In the genomic region with DNA sequence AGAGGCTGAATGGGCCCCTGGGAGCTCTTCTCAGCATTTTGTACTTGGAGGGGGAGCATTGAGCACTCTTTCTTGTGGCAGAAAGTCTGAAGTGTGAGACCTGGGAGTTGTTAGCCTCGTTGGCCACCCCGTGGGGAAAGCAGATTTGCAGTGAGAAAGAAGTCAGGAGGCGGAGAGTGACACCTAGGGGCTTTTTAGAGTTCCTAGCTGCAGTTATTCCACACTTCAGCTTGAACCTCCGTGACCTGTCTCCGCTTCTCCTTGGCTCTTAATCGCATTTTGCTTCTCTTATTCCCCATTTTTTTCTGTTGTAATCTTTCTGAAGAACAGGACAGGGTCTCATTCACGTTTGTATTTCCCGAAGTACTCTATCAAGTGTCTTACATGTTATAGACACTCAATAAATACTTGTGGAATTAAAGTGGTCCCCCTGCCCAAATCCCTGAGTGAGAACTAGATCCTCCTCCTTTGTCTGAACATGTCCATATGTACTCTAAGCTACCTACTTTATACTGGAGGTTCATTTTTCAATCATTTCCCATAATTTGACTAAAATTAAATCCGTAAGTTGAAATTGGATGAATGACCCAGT, we compare ENCODE assay signal across 8 cellular contexts. TPM values are rescaled to one million over a fixed set of nuclear protein-coding genes. Genes with fewer than 3 reads are reported as not detected.
A peak's percentile ranks its signal among the peaks of the same experiment; 100 is the strongest.
DNase-seq lines count a peak whose midpoint lies in the region; ATAC-seq and TF ChIP-seq lines count a peak whose summit lies in the region.

No MANE protein-coding gene starts in this region.

- H4K20me1 ChIP-seq in DND-41 (ENCODE audit: insufficient read depth, low read length), result no peaks in the 10 kb centered on the region

- H3K9me3 Mint-ChIP-seq in naive B cell, result no peaks in the 10 kb centered on the region

- ATAC-seq in DND-41 (ENCODE audit: insufficient read depth, low read depth) (peak; percentile 90), GM21423 (IDR thresholded peaks at IDR 0.05; ENCODE audit: unreplicated experiment) (peak; percentile 96), naive B cell (ENCODE audit: low read depth in 2 of 2) (peak; percentile 93 to 97)

- peaks cover 6 to 13% (median 6%) of the 10 kb centered on the region in 3 donors for H3K4me1 Mint-ChIP-seq in naive B cell

- no peaks in the 10 kb centered on the region for H3K27me3 ChIP-seq in DND-41 (ENCODE audit: insufficient read depth, low read length, poor library complexity)
- peaks cover 5% of the 10 kb centered on the region for H3K27me3 ChIP-seq in HL-60 (ENCODE audit: insufficient read depth, poor library complexity, severe bottlenecking)
- H3K27me3 ChIP-seq in testis, result no peaks in the 10 kb centered on the region

- intact Hi-C loops in testis (cut with DNase I; ENCODE audit: low total_unique reads), result loop anchor here (10.0 kb wide), 1 partner anchor 144 kb away; no protein-coding TSS in a partner anchor

- no peak for TF ChIP-seq POLR2A in testis (IDR thresholded peaks at IDR 0.05)

- no peak overlapping the region for H3K4me2 ChIP-seq in DND-41 (ENCODE audit: insufficient read depth, low read length)

- H3K4me3 Mint-ChIP-seq in naive B cell, result no peak overlapping the region

- H3K9ac ChIP-seq in DND-41 (ENCODE audit: low read depth, low read length), result no peak overlapping the region

- H3K36me3 Mint-ChIP-seq in naive B cell, result no peaks in the 10 kb centered on the region

- peaks cover 0 to 14% (median 12%) of the 10 kb centered on the region in 3 donors for H3K27me3 Mint-ChIP-seq in naive B cell

- no peaks in the 10 kb centered on the region for H3K36me3 ChIP-seq in DND-41 (ENCODE audit: insufficient read depth, low read length)
- no peaks in the 10 kb centered on the region for H3K36me3 ChIP-seq in testis (ENCODE audit: low read depth, missing control alignments)

- no peak overlapping the region for H2AFZ ChIP-seq in DND-41 (ENCODE audit: low read depth, low read length)

- 15 to 18% methylated on average over 9 of the region's 9 CpGs for WGBS in testis, 2 donors

- H3K27ac Mint-ChIP-seq in naive B cell, result peak overlapping the region in 3 of 6 donors; percentile 43 to 70 (median 54)

- H3K27ac ChIP-seq in DND-41 (ENCODE audit: low read length) (no peak overlapping the region), HL-60 (replicated peaks) (no peak overlapping the region), testis (no peak overlapping the region)

- peak; percentile 49 for DNase-seq in DND-41
- DNase-seq in HL-60 (ENCODE audit: low read depth in 1 of 2, low spot score in 1 of 2), result peak; percentile 22 to 77
- DNase-seq in NOMO-1 treated with dmso at 0.1 percent for 144 hours (lab: John Stamatoyannopoulos, UW; ENCODE audit: unreplicated experiment), result peak; percentile 33
- peak; percentile 45 for DNase-seq in activated T-cell treated with anti-CD3 and anti-CD28 coated beads for 1 hour (ENCODE audit: low read depth)
- peak; percentile 56 for DNase-seq in epithelial cell of proximal tubule (ENCODE audit: low read depth)
- peak; percentile 62 for DNase-seq in naive B cell
- DNase-seq in testis, result peak; percentile 83

- no peaks in the 10 kb centered on the region for H3K9me3 ChIP-seq in DND-41 (ENCODE audit: insufficient read depth, low read length, severe bottlenecking)
- no peaks in the 10 kb centered on the region for H3K9me3 ChIP-seq in testis

- H3K4me1 ChIP-seq in DND-41 (ENCODE audit: insufficient read depth, low read length) (0 out of 2 replicates have a peak, but pooled peaks cover 3% of the 10 kb centered on the region), testis (peaks cover 8% of the 10 kb centered on the region)

- no peaks in the 10 kb centered on the region for H3K79me2 ChIP-seq in DND-41 (ENCODE audit: insufficient read depth, low read length)

- H3K4me3 ChIP-seq in DND-41 (ENCODE audit: low read depth in 1 of 2, low read length in 2 of 2), result no peak overlapping the region
- no peak overlapping the region for H3K4me3 ChIP-seq in HL-60 (replicated peaks; ENCODE audit: insufficient read depth, low read length)
- no peak overlapping the region for H3K4me3 ChIP-seq in epithelial cell of proximal tubule (ENCODE audit: low read depth, low read length)
- H3K4me3 ChIP-seq in testis, result no peak overlapping the region

- TF ChIP-seq CTCF in DND-41 (IDR thresholded peaks at IDR 0.05; ENCODE audit: borderline replicate concordance, extremely low read depth, low read length, poor library complexity, severe bottlenecking) (peak; percentile 71), HL-60 (IDR thresholded peaks at IDR 0.05; ENCODE audit: insufficient read depth, low read length) (peak; percentile 66), epithelial cell of proximal tubule (conservative IDR thresholded peaks at IDR 0.05; ENCODE audit: low read depth, low read length) (peak; percentile 95), testis (IDR thresholded peaks at IDR 0.05) (peak; percentile 55 to 66 (median 61))

RNA-seq across cellular contexts. Expression of gene C1orf141, which starts 14.5 kb away (rescaled TPM):
- total RNA-seq in epithelial cell of proximal tubule (not detected in 2 replicates), testis (10 to 100 TPM in 1 of 2 donors, 1 to 10 TPM in 1; 9.5 to 17.3 TPM)
- polyA plus RNA-seq in naive B cell (ENCODE audit: low read depth in 6 of 6) (not detected), testis (ENCODE audit: insufficient read depth, low read depth, low replicate concordance) (10.1 TPM)

RNA-seq across cellular contexts. Expression of gene IL23R, which starts 17.0 kb away (rescaled TPM):
- total RNA-seq in epithelial cell of proximal tubule (not detected in 2 replicates), testis (1 to 10 TPM; 2.2 to 2.6 TPM)
- polyA plus RNA-seq in naive B cell (ENCODE audit: low read depth in 6 of 6) (not detected), testis (ENCODE audit: insufficient read depth, low read depth, low replicate concordance) (1.5 TPM)

Comparison
In these comparisons a context has a peak if more than half of its experiments do, and no peak if none do; other contexts are left out.
1. DNase-seq: peak in every context shown above with its lines; median percentile 83 in testis; 62 in naive B cell; 56 in epithelial cell of proximal tubule; 50 in HL-60; 49 in DND-41; 45 in activated T-cell treated with anti-CD3 and anti-CD28 coated beads for 1 hour; 33 in NOMO-1 treated with dmso at 0.1 percent for 144 hours.
2. RNA of gene C1orf141, which starts 14.5 kb away (total RNA-seq): 9.5 to 17.3 TPM in testis; not detected in epithelial cell of proximal tubule; every median in the first group is over 10 times any median in the second.
3. Peak in every context shown above with its lines, with median percentiles within 50 percentile points of each other: ATAC-seq and CTCF ChIP-seq.